In the genomic region with DNA sequence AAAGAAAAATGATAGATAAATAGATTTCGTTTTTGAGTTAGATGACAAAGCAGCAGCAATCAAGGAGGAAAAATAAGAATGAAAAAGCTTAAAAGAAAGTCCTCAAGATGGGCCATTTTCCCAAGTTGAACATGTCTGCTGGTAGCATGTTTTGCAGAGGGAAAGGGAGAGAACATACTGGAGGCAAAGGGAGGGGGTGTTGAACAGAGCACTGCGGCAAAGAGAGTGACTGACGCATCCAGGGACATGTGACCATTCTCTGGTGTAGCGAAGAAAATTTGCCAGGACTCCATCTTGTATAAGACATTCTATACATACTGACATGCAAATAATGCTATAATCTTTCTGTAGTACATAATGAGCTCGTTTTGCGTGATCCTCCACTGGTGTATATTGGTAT, we compare ENCODE assay signal across 12 cellular contexts. TPM values are rescaled to one million over a fixed set of nuclear protein-coding genes. Genes with fewer than 3 reads are reported as not detected.
DNase-seq lines count a peak whose midpoint lies in the region; ATAC-seq and TF ChIP-seq lines count a peak whose summit lies in the region.
"Had no signal": no experiment of that assay in that cellular context is flagged by ENCODE, and none has a peak within 500 bp of the region (broad histone marks: within the 10 kb centered on the region; RNA-seq: fewer than 3 reads in every experiment).

No MANE protein-coding gene starts in this region.

- H3K79me2 ChIP-seq in neural cell (replicated peaks; ENCODE audit: insufficient read depth, low read length) = peaks cover 32% of the 10 kb centered on the region

- no peaks in the 10 kb centered on the region for H3F3A ChIP-seq in neural cell (ENCODE audit: insufficient read depth, low read length, poor library complexity, severe bottlenecking)

- ATAC-seq in HG03139 (IDR thresholded peaks at IDR 0.05; ENCODE audit: unreplicated experiment) = no peak
- ATAC-seq in HG03135 (IDR thresholded peaks at IDR 0.05; ENCODE audit: unreplicated experiment) = no peak
- ATAC-seq: gastrocnemius medialis, HepG2 had no signal

- no peak for TF ChIP-seq CTCF in neural cell (IDR thresholded peaks at IDR 0.05; ENCODE audit: poor library complexity, severe bottlenecking)

- peak overlapping the region; percentile 72 for H3K4me3 ChIP-seq in neural cell (ENCODE audit: low read length)
- H3K4me3 ChIP-seq: gastrocnemius medialis, SJSA1 had no signal

- H3K9ac ChIP-seq in neural cell (ENCODE audit: low read length) = peak overlapping the region; percentile 72

- no peak for TF ChIP-seq EP300 in neural cell (conservative IDR thresholded peaks at IDR 0.05; ENCODE audit: poor library complexity, severe bottlenecking)

- H2AFZ ChIP-seq in neural cell (ENCODE audit: low read depth, low read length) = peak overlapping the region; percentile 2

- DNase-seq in C1 segment of cervical spinal cord (lab: John Stamatoyannopoulos, UW) (peak in 11 of 14 donors; percentile 6 to 84 (median 25)), NCI-H69 (lab: John Stamatoyannopoulos, UW) (peak; percentile 89), fibroblast of gingiva (ENCODE audit: low read depth) (peak; percentile 2), H4 (ENCODE audit: low spot score) (no peak), NCI-H1048 (lab: John Stamatoyannopoulos, UW) (no peak)
- DNase-seq: gastrocnemius medialis, left cardiac atrium had no signal

- H3K36me3 ChIP-seq in neural cell (ENCODE audit: insufficient read depth, low read length) = no peaks in the 10 kb centered on the region
- H3K36me3 ChIP-seq: gastrocnemius medialis, SJSA1 had no signal

- H3K4me2 ChIP-seq in neural cell (ENCODE audit: low read length) = peak overlapping the region; percentile 30

- no peaks in the 10 kb centered on the region for H3K9me3 ChIP-seq in neural cell (ENCODE audit: low read length)
- H3K9me3 ChIP-seq: gastrocnemius medialis, SJSA1 had no signal

- no peaks in the 10 kb centered on the region for H4K20me1 ChIP-seq in neural cell (ENCODE audit: insufficient read depth)

- H3K27ac ChIP-seq in neural cell (ENCODE audit: low read length) = peak overlapping the region; percentile 94
- H3K27ac ChIP-seq: gastrocnemius medialis, SJSA1 had no signal

- no peaks in the 10 kb centered on the region for H3K9me2 ChIP-seq in neural cell (ENCODE audit: insufficient read depth, low read length)

- no peaks in the 10 kb centered on the region for H3K27me3 ChIP-seq in neural cell (ENCODE audit: insufficient read depth, low read depth, low read length)
- H3K27me3 ChIP-seq: SJSA1 had no signal

- TF ChIP-seq RAD21 in neural cell (conservative IDR thresholded peaks at IDR 0.05) = no peak

TF ChIP-seq in neural cell, 6 proteins besides CTCF, POLR2A, EP300 and RAD21:
- TF ChIP-seq EZH2 (IDR thresholded peaks at IDR 0.05; ENCODE audit: borderline replicate concordance, insufficient read depth, low read length, poor library complexity, severe bottlenecking) (no peak), POLR2AphosphoS5 (IDR thresholded peaks at IDR 0.05) (peak; percentile 42), MXI1 (conservative IDR thresholded peaks at IDR 0.05; ENCODE audit: poor library complexity, severe bottlenecking) (peak; percentile 43)

RNA-seq across cellular contexts. Expression of a gene that starts 1.2 kb away (rescaled TPM):
- polyA plus RNA-seq in neural cell = 5.9 and 13.8 TPM in 2 replicates
- polyA minus RNA-seq in neural cell = 85.7 and 105 TPM in 2 replicates
- 0.54 and 1.5 TPM in 2 replicates for total RNA-seq in H4 (2014; rRNA removed; shearing (Covaris generic))
- total RNA-seq: HepG2, SJSA1 had no signal

Comparison
In these comparisons a context has a peak if more than half of its experiments do, and no peak if none do; other contexts are left out.
1. DNase-seq: peak in C1 segment of cervical spinal cord (11 of 14), NCI-H69 (single experiment) and fibroblast of gingiva (single experiment); none in H4 (single experiment) and NCI-H1048 (single experiment).